Comparison of ENCODE assay signal across 1 cellular context in genomic region chr11:78289547-78290292, GRCh38.
A peak's percentile ranks its signal among the peaks of the same experiment; 100 is the strongest.
TF ChIP-seq lines count a peak whose summit lies in the region.

No MANE protein-coding gene starts in this region.

TF ChIP-seq in K562, 482 proteins besides CTCF, POLR2A, EP300 and RAD21 (continued from another document):
- TF ChIP-seq THAP12 (CRISPR knock-in tag; IDR thresholded peaks at IDR 0.05) = no peak
- TF ChIP-seq HLTF (IDR thresholded peaks at IDR 0.05) = no peak
- TF ChIP-seq ZHX1 (conservative IDR thresholded peaks at IDR 0.05; ENCODE audit: low read length) = no peak
- no peak for TF ChIP-seq ZNF23 (CRISPR knock-in tag; IDR thresholded peaks at IDR 0.05)
- no peak for TF ChIP-seq GABPB1 (CRISPR knock-in tag; IDR thresholded peaks at IDR 0.05)
- 0 out of 4 replicates have a peak, but pooled peaks of 1 of the 2 experiments have one; percentile 19 for TF ChIP-seq FOXA3 (CRISPR knock-in tag; conservative IDR thresholded peaks at IDR 0.05 in 1 of 2, IDR thresholded peaks at IDR 0.05 in 1 of 2)
- TF ChIP-seq SMARCC2 (IDR thresholded peaks at IDR 0.05; ENCODE audit: low read depth) = no peak
- no peak for TF ChIP-seq THRAP3 (IDR thresholded peaks at IDR 0.05; ENCODE audit: borderline replicate concordance)
- TF ChIP-seq ZNF518B (CRISPR knock-in tag; IDR thresholded peaks at IDR 0.05) = no peak
- TF ChIP-seq MGA (IDR thresholded peaks at IDR 0.05) = peak; percentile 86
- TF ChIP-seq CHCHD3 (CRISPR knock-in tag; IDR thresholded peaks at IDR 0.05) = no peak
- 0 out of 2 replicates have a peak, but pooled peaks have one; percentile 53 for TF ChIP-seq ZNF584 (CRISPR knock-in tag; IDR thresholded peaks at IDR 0.05; ENCODE audit: low read depth)
- TF ChIP-seq ZC3H4 (CRISPR knock-in tag; IDR thresholded peaks at IDR 0.05; ENCODE audit: borderline replicate concordance) = no peak
- TF ChIP-seq IRF9 (tag; IDR thresholded peaks at IDR 0.05) = 0 out of 2 replicates have a peak, but pooled peaks have one; percentile 8
